In genomic region chr16:89972244-89973234, GRCh38 we compare ENCODE assay signal across 8 cellular contexts. TPM values are rescaled to one million over a fixed set of nuclear protein-coding genes. Genes with fewer than 3 reads are reported as not detected.
DNase-seq lines count a peak whose midpoint lies in the region; ATAC-seq and TF ChIP-seq lines count a peak whose summit lies in the region.

No MANE protein-coding gene starts in this region.

- peak; percentile 73 for ATAC-seq in GM21737 (IDR thresholded peaks at IDR 0.05; ENCODE audit: unreplicated experiment)
- ATAC-seq in RWPE2 (ENCODE audit: low read depth): peak; percentile 89
- peak; percentile 98 for ATAC-seq in stimulated activated naive CD8-positive, alpha-beta T cell treated with anti-CD3 and anti-CD28 coated beads, Interleukin-15, amount 100 ng/mL, for 72 hours

- H3K36me3 ChIP-seq in DOHH2 (ENCODE audit: control insufficient read depth, low read length) (peaks cover 21% of the 10 kb centered on the region), KMS-11 (ENCODE audit: insufficient read depth) (no peaks in the 10 kb centered on the region), RWPE2 (ENCODE audit: low read depth) (peaks cover 20% of the 10 kb centered on the region)

- H3K27ac Mint-ChIP-seq in neural crest cell (ENCODE audit: unreplicated experiment): peak overlapping the region; percentile 96
- peak overlapping the region; percentile 95 to 99 for H3K27ac Mint-ChIP-seq in stimulated activated naive CD8-positive, alpha-beta T cell treated with anti-CD3 and anti-CD28 coated beads, Interleukin-15, amount 100 ng/mL, for 72 hours

- H3K4me1 ChIP-seq in DOHH2 (ENCODE audit: control insufficient read depth, low read length) (peaks cover 64% of the 10 kb centered on the region), KMS-11 (ENCODE audit: low read depth, poor library complexity, severe bottlenecking) (peaks cover 15% of the 10 kb centered on the region), RWPE2 (ENCODE audit: insufficient read depth, poor library complexity, severe bottlenecking) (peaks cover 14% of the 10 kb centered on the region)

- H4K20me1 ChIP-seq in DOHH2 (ENCODE audit: control insufficient read depth, insufficient read depth, low read depth, low read length) (peaks cover 18% of the 10 kb centered on the region), KMS-11 (ENCODE audit: insufficient read depth) (no peaks in the 10 kb centered on the region)

- H2AFZ ChIP-seq in KMS-11 (ENCODE audit: low read depth): peak overlapping the region; percentile 98

- peak overlapping the region; percentile 92 for H3K9ac ChIP-seq in KMS-11

- H3K4me3 ChIP-seq in DOHH2 (ENCODE audit: low read length) (peak overlapping the region; percentile 86), KMS-11 (IDR thresholded peaks at IDR 0.05; ENCODE audit: insufficient read depth, low read depth, low read length) (peak overlapping the region; percentile 29), RWPE2 (ENCODE audit: severe bottlenecking) (peak overlapping the region; percentile 95), fibroblast of villous mesenchyme (ENCODE audit: low read depth, low read length) (peak overlapping the region; percentile 86)

- TF ChIP-seq CTCF in DOHH2 (IDR thresholded peaks at IDR 0.05; ENCODE audit: low read depth, low read length, poor library complexity, severe bottlenecking) (no peak), KMS-11 (conservative IDR thresholded peaks at IDR 0.05; ENCODE audit: low read depth, low read length) (0 out of 2 replicates have a peak, but pooled peaks have one; percentile 11), RWPE2 (IDR thresholded peaks at IDR 0.05; ENCODE audit: poor library complexity, severe bottlenecking) (no peak), fibroblast of villous mesenchyme (IDR thresholded peaks at IDR 0.05; ENCODE audit: insufficient read depth, low read depth, low read length) (no peak), neural crest cell (conservative IDR thresholded peaks at IDR 0.05) (no peak)

- no peak for DNase-seq in RWPE2 (ENCODE audit: low spot score)
- DNase-seq in activated effector memory CD4-positive, alpha-beta T cell treated with Interleukin-2 at 50 U/mL for 16 hours: peak; percentile 88
- DNase-seq in fibroblast of villous mesenchyme (ENCODE audit: low read depth): peak; percentile 90
- peak; percentile 85 for DNase-seq in neural crest cell (ENCODE audit: low read depth, low spot score)
- peak; percentile 93 to 95 for DNase-seq in stimulated activated naive CD8-positive, alpha-beta T cell treated with anti-CD3 and anti-CD28 coated beads, Interleukin-15, amount 100 ng/mL, for 72 hours

- H3K27me3 ChIP-seq in DOHH2 (ENCODE audit: control insufficient read depth, low read length): no peaks in the 10 kb centered on the region
- no peaks in the 10 kb centered on the region for H3K27me3 ChIP-seq in KMS-11 (ENCODE audit: insufficient read depth, low read depth)
- no peaks in the 10 kb centered on the region for H3K27me3 ChIP-seq in RWPE2 (ENCODE audit: insufficient read depth, poor library complexity, severe bottlenecking)

- no peaks in the 10 kb centered on the region for H3K9me3 ChIP-seq in DOHH2 (ENCODE audit: control insufficient read depth, insufficient read depth, low read length)
- no peaks in the 10 kb centered on the region for H3K9me3 ChIP-seq in RWPE2 (ENCODE audit: severe bottlenecking)

- peak overlapping the region; percentile 96 for H3K4me3 Mint-ChIP-seq in neural crest cell
- peak overlapping the region; percentile 99 for H3K4me3 Mint-ChIP-seq in stimulated activated naive CD8-positive, alpha-beta T cell treated with anti-CD3 and anti-CD28 coated beads, Interleukin-15, amount 100 ng/mL, for 72 hours

- H3K79me2 ChIP-seq in DOHH2 (ENCODE audit: control insufficient read depth, low read length) (peaks cover 56% of the 10 kb centered on the region), KMS-11 (ENCODE audit: insufficient read depth, low read depth) (peaks cover 48% of the 10 kb centered on the region)

- H3K4me2 ChIP-seq in DOHH2 (ENCODE audit: low read length) (peak overlapping the region; percentile 96), KMS-11 (peak overlapping the region; percentile 98)

- H3K27me3 Mint-ChIP-seq in neural crest cell (ENCODE audit: low read depth): no peaks in the 10 kb centered on the region
- H3K27me3 Mint-ChIP-seq in stimulated activated naive CD8-positive, alpha-beta T cell treated with anti-CD3 and anti-CD28 coated beads, Interleukin-15, amount 100 ng/mL, for 72 hours: no peaks in the 10 kb centered on the region

- no peaks in the 10 kb centered on the region for H3K9me2 ChIP-seq in DOHH2 (replicated peaks; ENCODE audit: control insufficient read depth, low read length)

- H3K9me3 Mint-ChIP-seq in neural crest cell: peaks cover 5% of the 10 kb centered on the region
- H3K9me3 Mint-ChIP-seq in stimulated activated naive CD8-positive, alpha-beta T cell treated with anti-CD3 and anti-CD28 coated beads, Interleukin-15, amount 100 ng/mL, for 72 hours: no peaks in the 10 kb centered on the region

- peaks cover 21% of the 10 kb centered on the region for H3K4me1 Mint-ChIP-seq in neural crest cell
- H3K4me1 Mint-ChIP-seq in stimulated activated naive CD8-positive, alpha-beta T cell treated with anti-CD3 and anti-CD28 coated beads, Interleukin-15, amount 100 ng/mL, for 72 hours: peaks cover 34% of the 10 kb centered on the region

- peaks cover 33% of the 10 kb centered on the region for H3F3A ChIP-seq in DOHH2 (ENCODE audit: control insufficient read depth, insufficient read depth)

- H3K36me3 Mint-ChIP-seq in neural crest cell (ENCODE audit: low read depth): peaks cover 16% of the 10 kb centered on the region

- peak overlapping the region; percentile 36 for H3K27ac ChIP-seq in DOHH2 (ENCODE audit: low read depth, low read length)
- H3K27ac ChIP-seq in KMS-11: peak overlapping the region; percentile 69
- peak overlapping the region; percentile 60 for H3K27ac ChIP-seq in RWPE2 (ENCODE audit: poor library complexity, severe bottlenecking)

RNA-seq across cellular contexts. Expression of gene DEF8, which starts 24.0 kb away (rescaled TPM):
- total RNA-seq in fibroblast of villous mesenchyme (53.1 and 79.9 TPM in 2 replicates), neural crest cell (67.6 and 70.1 TPM in 2 replicates)

RNA-seq across cellular contexts. Expression of gene DBNDD1, which starts 46.7 kb away (rescaled TPM):
- 0.64 and 0.86 TPM in 2 replicates for total RNA-seq in fibroblast of villous mesenchyme
- total RNA-seq in neural crest cell: 4.9 and 5.6 TPM in 2 replicates

RNA-seq across cellular contexts. Expression of gene TUBB3, which starts 49.4 kb away (rescaled TPM):
- total RNA-seq in fibroblast of villous mesenchyme: 95.9 and 128 TPM in 2 replicates
- 518 and 541 TPM in 2 replicates for total RNA-seq in neural crest cell

RNA-seq across cellular contexts. Expression of gene MC1R, which starts 53.9 kb away (rescaled TPM):
- total RNA-seq in fibroblast of villous mesenchyme: 3.9 and 6.1 TPM in 2 replicates
- 7.7 and 8.3 TPM in 2 replicates for total RNA-seq in neural crest cell

Comparison
In these comparisons a context has a peak if more than half of its experiments do, and no peak if none do; other contexts are left out.
1. H3K4me3 ChIP-seq: peak in every context shown above with its lines; median percentile 95 in RWPE2; 86 in DOHH2; 86 in fibroblast of villous mesenchyme; 29 in KMS-11.